In the genomic region with DNA sequence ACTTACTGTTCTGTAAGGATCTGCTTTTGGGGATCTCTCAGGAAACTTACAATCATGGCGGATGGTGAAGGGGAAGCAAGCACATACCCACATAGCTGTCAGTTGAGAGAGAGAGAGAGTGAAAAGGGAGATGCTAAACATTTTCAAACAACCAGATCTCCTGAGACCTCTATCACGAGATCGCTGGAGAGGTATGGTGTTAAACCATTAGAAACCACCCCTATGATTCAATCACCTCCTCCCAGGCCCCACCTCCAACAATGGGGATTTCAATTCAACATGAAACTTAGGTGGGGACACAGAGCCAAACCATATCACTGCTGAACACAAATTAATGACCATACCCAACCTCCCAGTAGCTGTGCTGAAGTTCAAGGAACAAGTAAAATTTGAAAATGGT, we compare ENCODE assay signal across 33 cellular contexts. TPM values are rescaled to one million over a fixed set of nuclear protein-coding genes. Genes with fewer than 3 reads are reported as not detected.
"Had no signal": no experiment of that assay in that cellular context is flagged by ENCODE, and none has a peak within 500 bp of the region (broad histone marks: within the 10 kb centered on the region; RNA-seq: fewer than 3 reads in every experiment).

No MANE protein-coding gene starts in this region.

- H3K27ac Mint-ChIP-seq: stimulated activated effector memory CD8-positive, alpha-beta T cell treated with anti-CD3 and anti-CD28 coated beads, Interleukin-12 subunit alpha, Interleukin-12 subunit beta, amount 100 ng/mL, for 72 hours; stimulated activated memory B cell treated with anti-CD40 and anti-IgM and Interleukin-4, amounts not matched to agents 10 μg/mL and 1 μg/mL and 100 μg/mL, for 72 hours; stimulated activated naive B cell treated with anti-CD40 and anti-IgM and Interleukin-4, amounts not matched to agents 10 μg/mL and 1 μg/mL and 100 μg/mL, for 72 hours; stimulated activated naive CD8-positive, alpha-beta T cell treated with anti-CD3 and anti-CD28 coated beads, Interleukin-15, amount 100 ng/mL, for 72 hours; stimulated activated naive CD8-positive, alpha-beta T cell treated with anti-CD3 and anti-CD28 coated beads, Interleukin-15, Interleukin-2, amounts not matched to agents 100 ng/mL and 50 ng/mL, for 24 hours; type B pancreatic cell had no signal

- FAIRE-seq: urothelium cell line had no signal

- H3K27me3 ChIP-seq: stomach, suprapubic skin, testis, thyroid gland, tibial artery, tibial nerve, transverse colon, upper lobe of left lung, upper lobe of right lung, uterus, vagina had no signal

- H3K27me3 Mint-ChIP-seq: stimulated activated memory B cell treated with anti-CD40 and anti-IgM and Interleukin-4, amounts not matched to agents 10 μg/mL and 1 μg/mL and 100 μg/mL, for 72 hours; stimulated activated naive B cell treated with anti-CD40 and anti-IgM and Interleukin-4, amounts not matched to agents 10 μg/mL and 1 μg/mL and 100 μg/mL, for 72 hours; stimulated activated naive CD8-positive, alpha-beta T cell treated with anti-CD3 and anti-CD28 coated beads, Interleukin-15, amount 100 ng/mL, for 72 hours; stimulated activated naive CD8-positive, alpha-beta T cell treated with anti-CD3 and anti-CD28 coated beads, Interleukin-15, Interleukin-2, amounts not matched to agents 100 ng/mL and 50 ng/mL, for 24 hours; type B pancreatic cell had no signal

- ATAC-seq: stimulated activated effector memory CD8-positive, alpha-beta T cell treated with anti-CD3 and anti-CD28 coated beads, Interleukin-12 subunit alpha, Interleukin-12 subunit beta, amount 100 ng/mL, for 72 hours; stimulated activated memory B cell treated with anti-CD40 and anti-IgM and Interleukin-4, amounts not matched to agents 10 μg/mL and 1 μg/mL and 100 μg/mL, for 72 hours; stimulated activated naive B cell treated with anti-CD40 and anti-IgM and Interleukin-4, amounts not matched to agents 10 μg/mL and 1 μg/mL and 100 μg/mL, for 72 hours; stimulated activated naive CD8-positive, alpha-beta T cell treated with anti-CD3 and anti-CD28 coated beads, Interleukin-15, amount 100 ng/mL, for 72 hours; stimulated activated naive CD8-positive, alpha-beta T cell treated with anti-CD3 and anti-CD28 coated beads, Interleukin-15, Interleukin-2, amounts not matched to agents 100 U/mL and 50 U/mL, for 24 hours; upper lobe of right lung had no signal

- H3K4me3 Mint-ChIP-seq: stimulated activated effector memory CD8-positive, alpha-beta T cell treated with anti-CD3 and anti-CD28 coated beads, Interleukin-12 subunit alpha, Interleukin-12 subunit beta, amount 100 ng/mL, for 72 hours; stimulated activated memory B cell treated with anti-CD40 and anti-IgM and Interleukin-4, amounts not matched to agents 10 μg/mL and 1 μg/mL and 100 μg/mL, for 72 hours; stimulated activated naive B cell treated with anti-CD40 and anti-IgM and Interleukin-4, amounts not matched to agents 10 μg/mL and 1 μg/mL and 100 μg/mL, for 72 hours; stimulated activated naive CD8-positive, alpha-beta T cell treated with anti-CD3 and anti-CD28 coated beads, Interleukin-15, amount 100 ng/mL, for 72 hours; stimulated activated naive CD8-positive, alpha-beta T cell treated with anti-CD3 and anti-CD28 coated beads, Interleukin-15, Interleukin-2, amounts not matched to agents 100 ng/mL and 50 ng/mL, for 24 hours; type B pancreatic cell had no signal

- H3K4me1 ChIP-seq: stomach, suprapubic skin, testis, thyroid gland, tibial artery, tibial nerve, transverse colon, upper lobe of left lung, upper lobe of right lung, uterus, vagina had no signal

- H3K9me3 Mint-ChIP-seq: stimulated activated memory B cell treated with anti-CD40 and anti-IgM and Interleukin-4, amounts not matched to agents 10 μg/mL and 1 μg/mL and 100 μg/mL, for 72 hours; type B pancreatic cell had no signal

- H3K9me3 ChIP-seq: stomach, suprapubic skin, testis, thoracic aorta, thyroid gland, tibial artery, tibial nerve, transverse colon, upper lobe of left lung, upper lobe of right lung, uterus, vagina had no signal

- H3K36me3 Mint-ChIP-seq: stimulated activated effector memory CD8-positive, alpha-beta T cell treated with anti-CD3 and anti-CD28 coated beads, Interleukin-12 subunit alpha, Interleukin-12 subunit beta, amount 100 ng/mL, for 72 hours; stimulated activated memory B cell treated with anti-CD40 and anti-IgM and Interleukin-4, amounts not matched to agents 10 μg/mL and 1 μg/mL and 100 μg/mL, for 72 hours; stimulated activated naive B cell treated with anti-CD40 and anti-IgM and Interleukin-4, amounts not matched to agents 10 μg/mL and 1 μg/mL and 100 μg/mL, for 72 hours; type B pancreatic cell had no signal

- H3K4me3 ChIP-seq: stomach, suprapubic skin, testis, thoracic aorta, thyroid gland, tibial artery, tibial nerve, transverse colon, upper lobe of left lung, upper lobe of right lung, uterus, vagina had no signal

- H3K36me3 ChIP-seq: stomach, suprapubic skin, thoracic aorta, thyroid gland, tibial artery, tibial nerve, transverse colon, upper lobe of left lung, upper lobe of right lung, uterus, vagina had no signal

- H3K27ac ChIP-seq: stomach, suprapubic skin, testis, thoracic aorta, thyroid gland, tibial artery, tibial nerve, transverse colon, upper lobe of left lung, upper lobe of right lung, uterus, vagina had no signal

- DNase-seq: stimulated activated CD4-positive, alpha-beta T cell treated with anti-CD3 and anti-CD28 coated beads, Interleukin-2, amount 100 ng/mL, for 48 hours; stimulated activated CD4-positive, alpha-beta T cell treated with anti-CD3 and anti-CD28 coated beads, Interleukin-4, amount 100 ng/mL, for 1 hour; stimulated activated CD4-positive, alpha-beta T cell treated with anti-CD3 and anti-CD28 coated beads, Interleukin-4, amount 100 ng/mL, for 24 hours; stimulated activated CD4-positive, alpha-beta T cell treated with anti-CD3 and anti-CD28 coated beads, Interleukin-4, amount 100 ng/mL, for 4 hours; stimulated activated CD8-positive, alpha-beta memory T cell treated with anti-CD3 and anti-CD28 coated beads, Interleukin-4, amount 100 ng/mL, for 48 hours; stimulated activated naive B cell treated with anti-CD40 and anti-IgM and Interleukin-4, amounts not matched to agents 10 μg/mL and 1 μg/mL and 100 μg/mL, for 72 hours; stimulated activated naive CD4-positive, alpha-beta T cell; stimulated activated naive CD4-positive, alpha-beta T cell treated with Interleukin-2 at 50 U/mL for 16 hours; stimulated activated naive CD8-positive, alpha-beta T cell treated with anti-CD3 and anti-CD28 coated beads, Interleukin-15, amount 100 ng/mL, for 72 hours; stimulated activated naive CD8-positive, alpha-beta T cell treated with anti-CD3 and anti-CD28 coated beads, Interleukin-15, Interleukin-2, amounts not matched to agents 100 U/mL and 50 U/mL, for 24 hours; stomach; substantia nigra; testis; thyroid gland; tibial artery; transverse colon; trophoblast cell; upper lobe of left lung; upper lobe of right lung; uterus had no signal

- H3K4me1 Mint-ChIP-seq: stimulated activated effector memory CD8-positive, alpha-beta T cell treated with anti-CD3 and anti-CD28 coated beads, Interleukin-12 subunit alpha, Interleukin-12 subunit beta, amount 100 ng/mL, for 72 hours; stimulated activated memory B cell treated with anti-CD40 and anti-IgM and Interleukin-4, amounts not matched to agents 10 μg/mL and 1 μg/mL and 100 μg/mL, for 72 hours; stimulated activated naive B cell treated with anti-CD40 and anti-IgM and Interleukin-4, amounts not matched to agents 10 μg/mL and 1 μg/mL and 100 μg/mL, for 72 hours; stimulated activated naive CD8-positive, alpha-beta T cell treated with anti-CD3 and anti-CD28 coated beads, Interleukin-15, amount 100 ng/mL, for 72 hours had no signal

RNA-seq across cellular contexts. Expression of a gene that starts 48.2 kb away (rescaled TPM):
- total RNA-seq: stomach, subcutaneous adipose tissue, suprapubic skin, temporal lobe, thoracic aorta, thyroid gland, tibial nerve, transverse colon, upper lobe of left lung, upper lobe of right lung, ureter, urinary bladder, vagina had no signal
- polyA plus RNA-seq: stomach, urinary bladder had no signal
